In genomic region chr19:35620001-35620400, GRCh38 we compare ENCODE assay signal across 33 cellular contexts. TPM values are rescaled to one million over a fixed set of nuclear protein-coding genes. Genes with fewer than 3 reads are reported as not detected.
"Had no signal": no experiment of that assay in that cellular context is flagged by ENCODE, and none has a peak within 500 bp of the region (broad histone marks: within the 10 kb centered on the region; RNA-seq: fewer than 3 reads in every experiment).

No MANE protein-coding gene starts in this region.

- H2AFZ ChIP-seq: PC-9 had no signal

- H3K27ac ChIP-seq: adrenal gland, body of pancreas, breast epithelium, PC-9, RWPE1 had no signal

- H3K4me3 ChIP-seq: adrenal gland, body of pancreas, breast epithelium, PC-9 had no signal

- H3K9me3 ChIP-seq: adrenal gland, body of pancreas, breast epithelium had no signal

- H3K4me2 ChIP-seq: PC-9 had no signal

- DNase-seq: activated CD4-positive, alpha-beta T cell treated with anti-CD3 and anti-CD28 coated beads for 36 hours; activated CD4-positive, alpha-beta T cell treated with anti-CD3 and anti-CD28 coated beads, Interleukin-2, amount 10 ng/mL, durations not matched to agents 7 days and 5 days; activated CD4-positive, alpha-beta T cell treated with anti-CD3 and anti-CD28 coated beads, Interleukin-2, amount 50 U/mL, for 48 hours; activated CD8-positive, alpha-beta T cell treated with anti-CD3 and anti-CD28 coated beads, Interleukin-2, amount 10 ng/mL, durations not matched to agents 7 days and 5 days; activated effector memory CD4-positive, alpha-beta T cell treated with anti-CD3 and anti-CD28 coated beads, Interleukin-2, amount 50 U/mL, for 16 hours; activated naive CD4-positive, alpha-beta T cell; activated naive CD4-positive, alpha-beta T cell treated with anti-CD3 and anti-CD28 coated beads, Interleukin-2, amount 50 U/mL, for 16 hours; activated naive CD8-positive, alpha-beta T cell treated with anti-CD3 and anti-CD28 coated beads for 36 hours; activated T-cell treated with anti-CD3 and anti-CD28 coated beads, Interleukin-2, amount 50 U/mL, for 4 hours; adrenal gland; body of pancreas; Karpas-422; KBM-7; NCI-H1048; NCI-H1105 treated with DMSO at 0.1 percent for 48 hours; NCI-H1436; NCI-H1694; NCI-H1930; NCI-H2081 treated with DMSO at 0.1 percent for 48 hours; NCI-H226; NCI-H446 treated with DMSO at 0.1 percent for 48 hours; NCI-H524 treated with DMSO at 0.1 percent for 48 hours; NCI-H748 treated with DMSO at 0.1 percent for 48 hours; NK-92 treated with Interleukin-12 subunit alpha and Interleukin-12 subunit beta, amount 100 ng/mL, for 24 hours; PC-9; Right ventricle myocardium superior had no signal

- ATAC-seq: activated CD4-positive, alpha-beta T cell treated with anti-CD3 and anti-CD28 coated beads for 36 hours; activated CD4-positive, CD25-positive, alpha-beta regulatory T cell treated with anti-CD3 and anti-CD28 coated beads, Interleukin-2, amount 50 U/mL, for 24 hours; activated CD8-positive, alpha-beta T cell treated with anti-CD3 and anti-CD28 coated beads, Interleukin-2, amount 10 ng/mL, durations not matched to agents 7 days and 5 days; activated T-cell treated with anti-CD3 and anti-CD28 coated beads, Interleukin-2, amount 50 U/mL, for 4 hours; body of pancreas; WTC11 had no signal

- H3K36me3 ChIP-seq: adrenal gland, breast epithelium had no signal

- H3K4me1 ChIP-seq: adrenal gland, body of pancreas, breast epithelium had no signal

- H3K27me3 ChIP-seq: adrenal gland, body of pancreas, breast epithelium had no signal

RNA-seq across cellular contexts. Expression of gene ETV2, which starts 21.5 kb away (rescaled TPM):
- total RNA-seq: body of pancreas had no signal

RNA-seq across cellular contexts. Expression of gene PMIS2, which starts 34.0 kb away (rescaled TPM):
- total RNA-seq: activated CD4-positive, alpha-beta T cell treated with anti-CD3 and anti-CD28 coated beads for 36 hours; activated CD4-positive, alpha-beta T cell treated with anti-CD3 and anti-CD28 coated beads, Interleukin-2, amount 10 ng/mL, durations not matched to agents 7 days and 5 days; activated CD8-positive, alpha-beta T cell treated with anti-CD3 and anti-CD28 coated beads, Interleukin-2, amount 10 ng/mL, durations not matched to agents 7 days and 5 days; activated naive CD8-positive, alpha-beta T cell treated with anti-CD3 and anti-CD28 coated beads for 36 hours; activated T-cell treated with anti-CD3 and anti-CD28 coated beads, Interleukin-2, amount 50 U/mL, for 4 hours; astrocyte; body of pancreas; breast epithelium; cardiac septum; MCF 10A; PC-9; Right ventricle myocardium superior; WTC11 had no signal
- polyA plus RNA-seq: adrenal gland had no signal
